Comparison of ENCODE assay signal across 13 cellular contexts in genomic region chr4:61555789-61556188, GRCh38.
DNase-seq lines count a peak whose midpoint lies in the region; ATAC-seq and TF ChIP-seq lines count a peak whose summit lies in the region.
"Had no signal": no experiment of that assay in that cellular context is flagged by ENCODE, and none has a peak within 500 bp of the region (broad histone marks: within the 10 kb centered on the region; RNA-seq: fewer than 3 reads in every experiment).

No MANE protein-coding gene starts in this region.

- ATAC-seq in HG02623 (IDR thresholded peaks at IDR 0.05; ENCODE audit: unreplicated experiment) = no peak
- ATAC-seq: activated CD8-positive, alpha-beta T cell treated with anti-CD3 and anti-CD28 coated beads for 36 hours had no signal

- peak; percentile 56 for DNase-seq in ELF-1 (ENCODE audit: low read depth, low spot score)
- peak; percentile 27 for DNase-seq in T1000 (lab: John Stamatoyannopoulos, UW)
- peak; percentile 55 for DNase-seq in epithelial cell of esophagus (ENCODE audit: low read depth)
- no peak for DNase-seq in stimulated activated CD4-positive, alpha-beta T cell treated with anti-CD3 and anti-CD28 coated beads, Interleukin-2, amount 100 ng/mL, for 48 hours
- no peak for DNase-seq in DMS53 treated with DMSO at 0.1 percent for 48 hours (lab: John Stamatoyannopoulos, UW; ENCODE audit: unreplicated experiment)
- DNase-seq in NCI-H1092 treated with DMSO at 0.1 percent for 48 hours (lab: John Stamatoyannopoulos, UW) = no peak
- DNase-seq: activated CD8-positive, alpha-beta T cell treated with anti-CD3 and anti-CD28 coated beads for 36 hours; activated gamma-delta T cell; caudate nucleus; NCI-H2081 treated with DMSO at 0.1 percent for 48 hours; stimulated activated CD4-positive, alpha-beta T cell treated with anti-CD3 and anti-CD28 coated beads, Interleukin-2, amount 100 ng/mL, for 24 hours had no signal

- H3K4me3 ChIP-seq in epithelial cell of esophagus (ENCODE audit: low read length) (no peak overlapping the region), mesodermal cell (ENCODE audit: extremely low read depth, insufficient read depth, low read length, poor library complexity, severe bottlenecking) (no peak overlapping the region)

- no CpG with 5 or more reads among the region's 3 CpGs for WGBS in mesodermal cell (ENCODE audit: insufficient coverage in 2 of 2), 2 experiments

- H3K27ac ChIP-seq in mesodermal cell (ENCODE audit: low read depth, low read length, severe bottlenecking) = peak overlapping the region; percentile 82

- no peaks in the 10 kb centered on the region for H3K36me3 ChIP-seq in mesodermal cell (ENCODE audit: control insufficient read depth, insufficient read depth, low read length)

- H3K4me1 ChIP-seq in mesodermal cell (ENCODE audit: control insufficient read depth, insufficient read depth, low read length, poor library complexity, severe bottlenecking) = peaks cover 14% of the 10 kb centered on the region

- no peak for TF ChIP-seq CTCF in epithelial cell of esophagus (IDR thresholded peaks at IDR 0.05; ENCODE audit: insufficient read depth, low read depth, low read length, missing control alignments)

- H3K9me3 ChIP-seq in mesodermal cell (ENCODE audit: control insufficient read depth, low read length) = no peaks in the 10 kb centered on the region

Comparison
In these comparisons a context has a peak if more than half of its experiments do, and no peak if none do; other contexts are left out.
1. DNase-seq: peak in ELF-1 (single experiment), T1000 (single experiment) and epithelial cell of esophagus (single experiment); none in stimulated activated CD4-positive, alpha-beta T cell treated with anti-CD3 and anti-CD28 coated beads, Interleukin-2, amount 100 ng/mL, for 48 hours (0 of 2), DMS53 treated with DMSO at 0.1 percent for 48 hours (single experiment) and NCI-H1092 treated with DMSO at 0.1 percent for 48 hours (single experiment).